Comparison of ENCODE assay signal across 23 cellular contexts in genomic region chr12:29275834-29276233, GRCh38.
DNase-seq lines count a peak whose midpoint lies in the region; ATAC-seq and TF ChIP-seq lines count a peak whose summit lies in the region.
"Had no signal": no experiment of that assay in that cellular context is flagged by ENCODE, and none has a peak within 500 bp of the region (broad histone marks: within the 10 kb centered on the region; RNA-seq: fewer than 3 reads in every experiment).

No MANE protein-coding gene starts in this region.

- H3K4me2 ChIP-seq in trophoblast cell (ENCODE audit: low read length), result no peak overlapping the region
- H3K4me2 ChIP-seq: BLaER1 had no signal

- peak overlapping the region; percentile 11 for H3K27ac Mint-ChIP-seq in endodermal cell
- no peak overlapping the region for H3K27ac Mint-ChIP-seq in endothelial cell (ENCODE audit: unreplicated experiment)
- H3K27ac Mint-ChIP-seq: CD14-positive monocyte; CD4-positive, alpha-beta memory T cell; CD4-positive, CD25-positive, alpha-beta regulatory T cell; CD8-positive, alpha-beta memory T cell had no signal

- H3K27ac ChIP-seq in endodermal cell (ENCODE audit: low read depth, low read length), result no peak overlapping the region
- no peak overlapping the region for H3K27ac ChIP-seq in trophoblast cell (ENCODE audit: low read depth, low read length)
- H3K27ac ChIP-seq: BLaER1 had no signal

- peaks cover 4% of the 10 kb centered on the region for H3K79me2 ChIP-seq in trophoblast cell (ENCODE audit: control insufficient read depth, insufficient read depth, low read length, poor library complexity)

- H4K8ac ChIP-seq in trophoblast cell (ENCODE audit: low read depth, low read length), result no peak overlapping the region

- no peak overlapping the region for H4K12ac ChIP-seq in trophoblast cell (ENCODE audit: low read depth, low read length)

- H3K9me3 ChIP-seq in endodermal cell (ENCODE audit: control insufficient read depth, low read length) (no peaks in the 10 kb centered on the region), trophoblast cell (ENCODE audit: insufficient read depth, low read depth, low read length) (no peaks in the 10 kb centered on the region)
- H3K9me3 ChIP-seq: BE2C, BLaER1 had no signal

- H3K27me3 ChIP-seq in endodermal cell (ENCODE audit: control insufficient read depth, insufficient read depth, low read length, poor library complexity, severe bottlenecking), result no peaks in the 10 kb centered on the region
- H3K27me3 ChIP-seq in trophoblast cell (ENCODE audit: insufficient read depth, low read length), result no peaks in the 10 kb centered on the region
- H3K27me3 ChIP-seq: BE2C, BLaER1 had no signal

- H3K36me3 Mint-ChIP-seq in endodermal cell (ENCODE audit: low read depth) (peaks cover 57% of the 10 kb centered on the region), endothelial cell (ENCODE audit: low read depth, unreplicated experiment) (peaks cover 42% of the 10 kb centered on the region)
- H3K36me3 Mint-ChIP-seq: CD4-positive, CD25-positive, alpha-beta regulatory T cell had no signal

- no peak overlapping the region for H3K23ac ChIP-seq in trophoblast cell (ENCODE audit: low read length)

- DNase-seq in endodermal cell, result peak; percentile 58
- DNase-seq in endothelial cell (ENCODE audit: low spot score), result no peak
- DNase-seq in trophoblast cell, result no peak
- no peak for DNase-seq in SHP77 (lab: John Stamatoyannopoulos, UW)
- DNase-seq: 8988T; ACHN; BE2C; C1 segment of cervical spinal cord; CD4-positive, alpha-beta memory T cell; CD4-positive, CD25-positive, alpha-beta regulatory T cell; CD8-positive, alpha-beta memory T cell; COR-L47; DMS 273 treated with DMSO at 0.1 percent for 48 hours; DMS153; DMS53; DMS79; DND-41; EL; GDM1 had no signal

- no peak for ATAC-seq in GM19397 (IDR thresholded peaks at IDR 0.05; ENCODE audit: unreplicated experiment)
- ATAC-seq: GM12878 had no signal

- H2AFZ ChIP-seq in trophoblast cell (ENCODE audit: insufficient read depth, low read length, poor library complexity), result no peak overlapping the region

- no peak overlapping the region for H3K4me3 ChIP-seq in endodermal cell (ENCODE audit: low read length)
- H3K4me3 ChIP-seq in trophoblast cell (ENCODE audit: low read depth, low read length), result no peak overlapping the region
- H3K4me3 ChIP-seq: BLaER1, GM12878 had no signal

- H2BK5ac ChIP-seq in trophoblast cell (ENCODE audit: low read depth, low read length, poor library complexity), result no peak overlapping the region

- peaks cover 12% of the 10 kb centered on the region for H3K79me1 ChIP-seq in trophoblast cell (ENCODE audit: low read length)

- WGBS in endodermal cell (ENCODE audit: insufficient coverage in 1 of 2, insufficient read length in 1 of 2), 2 experiments, result 83 to 100% methylated on average over 3 of the region's 3 CpGs
- WGBS in trophoblast cell (ENCODE audit: extremely low coverage, insufficient coverage, insufficient read length), result no CpG with 5 or more reads among the region's 3 CpGs

- H3K4me1 ChIP-seq in endodermal cell (ENCODE audit: control insufficient read depth, insufficient read depth, low read length) (peaks cover 13% of the 10 kb centered on the region), trophoblast cell (ENCODE audit: control insufficient read depth in 1 of 2, insufficient read depth in 2 of 2, low read length in 2 of 2) (peaks cover 11 to 15% of the 10 kb centered on the region in 2 experiments)
- H3K4me1 ChIP-seq: BE2C had no signal

- H3K4me3 Mint-ChIP-seq in endodermal cell (no peak overlapping the region), endothelial cell (ENCODE audit: unreplicated experiment) (peak overlapping the region; percentile 10)
- H3K4me3 Mint-ChIP-seq: CD14-positive monocyte; CD4-positive, alpha-beta memory T cell; CD4-positive, CD25-positive, alpha-beta regulatory T cell; CD8-positive, alpha-beta memory T cell had no signal

- H3K4ac ChIP-seq in trophoblast cell (ENCODE audit: low read depth, low read length), result no peak overlapping the region

- no peak overlapping the region for H3K9ac ChIP-seq in endodermal cell (ENCODE audit: extremely low read depth, low read length, poor library complexity, severe bottlenecking)
- H3K9ac ChIP-seq in trophoblast cell (ENCODE audit: low read length), result no peak overlapping the region
- H3K9ac ChIP-seq: BLaER1 had no signal

- H3K18ac ChIP-seq in trophoblast cell (ENCODE audit: low read length), result no peak overlapping the region

- H2BK120ac ChIP-seq in trophoblast cell (ENCODE audit: insufficient read depth, low read length, poor library complexity), result no peak overlapping the region

- peak overlapping the region; percentile 28 for H4K91ac ChIP-seq in trophoblast cell (ENCODE audit: low read depth, low read length)

- peaks cover 35% of the 10 kb centered on the region for H3K4me1 Mint-ChIP-seq in endodermal cell
- peaks cover 8% of the 10 kb centered on the region for H3K4me1 Mint-ChIP-seq in endothelial cell (ENCODE audit: unreplicated experiment)
- H3K4me1 Mint-ChIP-seq: CD4-positive, alpha-beta memory T cell; CD4-positive, CD25-positive, alpha-beta regulatory T cell; CD8-positive, alpha-beta memory T cell had no signal

- H3K27me3 Mint-ChIP-seq in endodermal cell (ENCODE audit: insufficient read depth) (no peaks in the 10 kb centered on the region), endothelial cell (ENCODE audit: unreplicated experiment) (peaks cover 2% of the 10 kb centered on the region)
- H3K27me3 Mint-ChIP-seq: CD4-positive, alpha-beta memory T cell; CD4-positive, CD25-positive, alpha-beta regulatory T cell; CD8-positive, alpha-beta memory T cell had no signal

- no peak overlapping the region for H2BK12ac ChIP-seq in trophoblast cell (ENCODE audit: low read length)

- H3K9me3 Mint-ChIP-seq in endodermal cell, result peaks cover 6% of the 10 kb centered on the region
- no peaks in the 10 kb centered on the region for H3K9me3 Mint-ChIP-seq in endothelial cell (ENCODE audit: unreplicated experiment)
- H3K9me3 Mint-ChIP-seq: CD4-positive, alpha-beta memory T cell had no signal

- no peak overlapping the region for H2AK5ac ChIP-seq in trophoblast cell (ENCODE audit: low read length)

- TF ChIP-seq CTCF in endodermal cell (conservative IDR thresholded peaks at IDR 0.05), result no peak
- TF ChIP-seq CTCF in endothelial cell (IDR thresholded peaks at IDR 0.05; ENCODE audit: unreplicated experiment), result no peak

- H3K36me3 ChIP-seq in endodermal cell (ENCODE audit: control insufficient read depth, insufficient read depth, low read length), result no peaks in the 10 kb centered on the region
- no peaks in the 10 kb centered on the region for H3K36me3 ChIP-seq in trophoblast cell (ENCODE audit: control insufficient read depth in 1 of 2, insufficient read depth in 2 of 2, low read length in 2 of 2)

- H3K14ac ChIP-seq in trophoblast cell (ENCODE audit: low read length), result no peak overlapping the region
